Comparison of ENCODE assay signal across 8 cellular contexts in genomic region chr17:1186923-1187771, GRCh38. TPM values are rescaled to one million over a fixed set of nuclear protein-coding genes. Genes with fewer than 3 reads are reported as not detected.
DNase-seq lines count a peak whose midpoint lies in the region; ATAC-seq, FAIRE-seq and TF ChIP-seq lines count a peak whose summit lies in the region.

No MANE protein-coding gene starts in this region.

- H3K36me3 ChIP-seq in H7 (replicated peaks; ENCODE audit: control insufficient read depth, insufficient read depth, low read length) (no peaks in the 10 kb centered on the region), NT2/D1 (ENCODE audit: insufficient read depth, insufficient read length, low read length) (no peaks in the 10 kb centered on the region), endothelial cell of umbilical vein (ENCODE audit: control insufficient read depth in 2 of 2, extremely low read depth in 1 of 2, insufficient read depth in 2 of 2, low read length in 2 of 2) (no peaks in the 10 kb centered on the region)

- no peak for TF ChIP-seq POLR2A in endothelial cell of umbilical vein (IDR thresholded peaks at IDR 0.05; ENCODE audit: low read depth, low read length)

- H3K4me1 ChIP-seq in NT2/D1 (ENCODE audit: insufficient read depth, insufficient read length) (peaks cover 9% of the 10 kb centered on the region), endothelial cell of umbilical vein (ENCODE audit: control insufficient read depth, extremely low read depth, insufficient read depth, low read length) (peaks cover 3% of the 10 kb centered on the region)

- POLR2A ChIA-PET in endothelial cell of umbilical vein (lab: Charles Lee) = no interaction called here

- intact Hi-C loops in endothelial cell of umbilical vein (cut with micrococcal nuclease) = loop anchor here (1.0 kb wide), 5 partner anchors 8 to 129 kb away; partner anchors contain the start of gene ABR

- no TSS peak for BruUV-seq in endothelial cell of umbilical vein (replicated peaks; lab: Mats Ljungman, UMichigan)

- H3K4me3 Mint-ChIP-seq in mesothelial cell of epicardium = no peak overlapping the region

- no peak overlapping the region for H3K27ac ChIP-seq in endothelial cell of umbilical vein (ENCODE audit: insufficient read depth, low read depth, low read length)

- H3K9me1 ChIP-seq in endothelial cell of umbilical vein (replicated peaks; ENCODE audit: control insufficient read depth, extremely low read depth, insufficient read depth, low read length) = no peaks in the 10 kb centered on the region

- H3K4me3 ChIP-seq in AG10803 (ENCODE audit: low read length) (no peak overlapping the region), H7 (ENCODE audit: insufficient read depth, low read depth, low read length) (no peak overlapping the region), NT2/D1 (ENCODE audit: insufficient read length, low read depth) (no peak overlapping the region), endothelial cell of umbilical vein (replicated peaks in 1 of 3; ENCODE audit: insufficient read depth in 1 of 3, low read depth in 1 of 3, low read length in 3 of 3) (no peak overlapping the region)

- ATAC-seq in GM21390 (IDR thresholded peaks at IDR 0.05; ENCODE audit: unreplicated experiment) = no peak

- no peaks in the 10 kb centered on the region for H4K20me1 ChIP-seq in endothelial cell of umbilical vein (replicated peaks; ENCODE audit: control insufficient read depth, extremely low read depth, insufficient read depth, low read length)

- H2AFZ ChIP-seq in endothelial cell of umbilical vein (ENCODE audit: low read depth, low read length) = peak overlapping the region; percentile 78

- peaks cover 23% of the 10 kb centered on the region for H3K27me3 Mint-ChIP-seq in mesothelial cell of epicardium (ENCODE audit: low read depth)

- dilution Hi-C loops in endothelial cell of umbilical vein (cut with MboI; ENCODE audit: extremely low pct_ligation_motif_present, low sequenced_read_pairs) = no loop called here

- no peaks in the 10 kb centered on the region for H3K79me2 ChIP-seq in endothelial cell of umbilical vein (ENCODE audit: control insufficient read depth, insufficient read depth, low read length)

- FAIRE-seq in endothelial cell of umbilical vein (lab: Jason Lieb, UNC) = peak; percentile 92

- no peaks in the 10 kb centered on the region for H3K9me3 Mint-ChIP-seq in mesothelial cell of epicardium

- H3K9me3 ChIP-seq in NT2/D1 (ENCODE audit: insufficient read depth, low read length) (no peaks in the 10 kb centered on the region), endothelial cell of umbilical vein (replicated peaks; ENCODE audit: control insufficient read depth, insufficient read depth, low read length) (no peaks in the 10 kb centered on the region)

- CTCF ChIA-PET in endothelial cell of umbilical vein (lab: Charles Lee) = interaction anchor here (0.6 to 12.9 kb wide), 41 partner anchors 9 to 315 kb away, joined by 3 to 260 read pairs (median 4); partner anchors contain the start of genes NXN and TRARG1

- no peak overlapping the region for H3K4me2 ChIP-seq in endothelial cell of umbilical vein (ENCODE audit: insufficient read depth, low read length)

- no peaks in the 10 kb centered on the region for H3K36me3 Mint-ChIP-seq in mesothelial cell of epicardium

- peaks cover 5% of the 10 kb centered on the region for H3K27me3 ChIP-seq in H7 (ENCODE audit: control insufficient read depth, insufficient read depth, low read length)
- H3K27me3 ChIP-seq in NT2/D1 (ENCODE audit: insufficient read depth, insufficient read length) = peaks cover 8% of the 10 kb centered on the region
- peaks cover 6 to 9% of the 10 kb centered on the region in 2 experiments for H3K27me3 ChIP-seq in endothelial cell of umbilical vein (ENCODE audit: control insufficient read depth in 2 of 2, insufficient read depth in 2 of 2, low read length in 2 of 2)

- H3K27ac Mint-ChIP-seq in mesothelial cell of epicardium = peak overlapping the region; percentile 30

- H3K9ac ChIP-seq in NT2/D1 (ENCODE audit: insufficient read length, low read depth) (peak overlapping the region; percentile 56), endothelial cell of umbilical vein (replicated peaks; ENCODE audit: extremely low read depth, insufficient read depth, low read length) (no peak overlapping the region)

- TF ChIP-seq CTCF in AG10803 (conservative IDR thresholded peaks at IDR 0.05; ENCODE audit: low read length) = peak; percentile 91
- TF ChIP-seq CTCF in endothelial cell of umbilical vein (IDR thresholded peaks at IDR 0.05; ENCODE audit: extremely low read depth in 1 of 2, insufficient read depth in 1 of 2, low read depth in 1 of 2, low read length in 2 of 2) = peak; percentile 99 to 100
- peak; percentile 92 for TF ChIP-seq CTCF in mesothelial cell of epicardium (IDR thresholded peaks at IDR 0.05; ENCODE audit: unreplicated experiment)

- DNase-seq in AG10803 (ENCODE audit: low read depth) = peak; percentile 86
- peak; percentile 96 for DNase-seq in H7
- DNase-seq in NT2/D1 (ENCODE audit: low read depth, low spot score) = peak; percentile 54
- DNase-seq in activated CD8-positive, alpha-beta memory T cell treated with anti-CD3 and anti-CD28 coated beads, Interleukin-2, amount 50 U/mL, for 4 hours = peak; percentile 77
- peak; percentile 84 for DNase-seq in endothelial cell of umbilical vein (ENCODE audit: low read depth, low spot score)
- peak; percentile 74 to 91 for DNase-seq in mesothelial cell of epicardium (ENCODE audit: low spot score in 2 of 2, unreplicated experiment in 2 of 2)
- peak; percentile 58 to 66 for DNase-seq in stimulated activated CD8-positive, alpha-beta memory T cell treated with anti-CD3 and anti-CD28 coated beads, Interleukin-15, amount 100 ng/mL, for 48 hours (ENCODE audit: low read depth in 2 of 2)

- peaks cover 4% of the 10 kb centered on the region for H3K4me1 Mint-ChIP-seq in mesothelial cell of epicardium

TF ChIP-seq in endothelial cell of umbilical vein, 7 proteins besides CTCF, POLR2A, EP300 and RAD21:
- peak; percentile 41 for TF ChIP-seq POLR2AphosphoS5 (IDR thresholded peaks at IDR 0.05; ENCODE audit: insufficient read depth, low read depth, low read length)
- no peak for TF ChIP-seq MAX (IDR thresholded peaks at IDR 0.05; ENCODE audit: insufficient read depth, insufficient read length)
- TF ChIP-seq GATA2 (IDR thresholded peaks at IDR 0.05; ENCODE audit: insufficient read depth, insufficient read length, low read depth, low read length) = no peak

RNA-seq across cellular contexts. Expression of gene ABR, which starts 7.4 kb away (rescaled TPM):
- 24.6 and 31.6 TPM in 2 replicates for total RNA-seq in H7 (2014; rRNA removed; shearing (Covaris generic))
- total RNA-seq in endothelial cell of umbilical vein (78.9 and 96.8 TPM in 2 replicates), mesothelial cell of epicardium (63.9 to 70.1 TPM (median 69.3 TPM) in 3 replicates)
- polyA plus RNA-seq in endothelial cell of umbilical vein = 83.5 and 92.1 TPM in 2 replicates
- polyA plus RNA-seq in endothelial cell of umbilical vein (2011; cell fraction: cytosol; rRNA removed) = 63.1 and 82.2 TPM in 2 replicates
- polyA plus RNA-seq in endothelial cell of umbilical vein (2011; cell fraction: nucleus; rRNA removed) = 113 and 135 TPM in 2 replicates
- polyA plus RNA-seq in endothelial cell of umbilical vein (2012) = 75.4 and 78.7 TPM in 2 replicates
- polyA minus RNA-seq in endothelial cell of umbilical vein = 62.5 and 103 TPM in 2 replicates
- 38.5 TPM for polyA minus RNA-seq in endothelial cell of umbilical vein (2011; cell fraction: cytosol; rRNA and poly(A)+ RNA removed)
- polyA minus RNA-seq in endothelial cell of umbilical vein (2011; cell fraction: nucleus; rRNA and poly(A)+ RNA removed) = 53.5 and 71.9 TPM in 2 replicates
